In genomic region chr17:39114744-39115534, GRCh38 we compare ENCODE assay signal across 15 cellular contexts. TPM values are rescaled to one million over a fixed set of nuclear protein-coding genes. Genes with fewer than 3 reads are reported as not detected.
A peak's percentile ranks its signal among the peaks of the same experiment; 100 is the strongest.
DNase-seq lines count a peak whose midpoint lies in the region; ATAC-seq and TF ChIP-seq lines count a peak whose summit lies in the region.
"Had no signal": no experiment of that assay in that cellular context is flagged by ENCODE, and none has a peak within 500 bp of the region (broad histone marks: within the 10 kb centered on the region; RNA-seq: fewer than 3 reads in every experiment).

No MANE protein-coding gene starts in this region.

- peaks cover 0 to 3% of the 10 kb centered on the region in 2 donors for H3K27me3 Mint-ChIP-seq in natural killer cell (ENCODE audit: low read depth in 2 of 2)

- no peak overlapping the region for H3K27ac Mint-ChIP-seq in natural killer cell
- H3K27ac Mint-ChIP-seq: activated T-cell treated with anti-CD3 and anti-CD28 coated beads, Interleukin-2, amount 50 U/mL, for 72 hours; CD8-positive, alpha-beta T cell had no signal

- no peak for TF ChIP-seq CTCF in AG10803 (conservative IDR thresholded peaks at IDR 0.05; ENCODE audit: low read length)
- TF ChIP-seq CTCF in natural killer cell (IDR thresholded peaks at IDR 0.05): no peak

- ATAC-seq in HG03097 (IDR thresholded peaks at IDR 0.05; ENCODE audit: low FRiP score, unreplicated experiment) (no peak), natural killer cell (no peak)
- ATAC-seq: activated T-cell treated with anti-CD3 and anti-CD28 coated beads, Interleukin-2, amount 50 U/mL, for 72 hours; CD8-positive, alpha-beta T cell had no signal

- H3K4me1 Mint-ChIP-seq in natural killer cell: peaks cover 0 to 10% of the 10 kb centered on the region in 2 donors
- H3K4me1 Mint-ChIP-seq: nephron had no signal

- H3K27me3 ChIP-seq in rectal smooth muscle tissue (ENCODE audit: control insufficient read depth, insufficient read depth, low read length): no peaks in the 10 kb centered on the region
- H3K27me3 ChIP-seq: SJCRH30 had no signal

- no peak overlapping the region for H3K9ac ChIP-seq in rectal smooth muscle tissue (ENCODE audit: low read length)

- intact Hi-C loops in natural killer cell (cut with micrococcal nuclease): no loop called here

- no peaks in the 10 kb centered on the region for H3K36me3 ChIP-seq in rectal smooth muscle tissue (ENCODE audit: control insufficient read depth, insufficient read depth, low read length)
- H3K36me3 ChIP-seq: SJCRH30 had no signal

- H3K27ac ChIP-seq in rectal smooth muscle tissue (ENCODE audit: low read depth, low read length): peak overlapping the region; percentile 66
- H3K27ac ChIP-seq: SJCRH30 had no signal

- peak; percentile 69 for DNase-seq in AG10803 (ENCODE audit: low read depth)
- peak; percentile 43 for DNase-seq in M059J (ENCODE audit: low read depth)
- peak; percentile 45 for DNase-seq in fibroblast of gingiva (ENCODE audit: low read depth)
- DNase-seq in NCI-H1105 (lab: John Stamatoyannopoulos, UW): no peak
- no peak for DNase-seq in natural killer cell
- no peak for DNase-seq in NCI-H2227 treated with DMSO at 0.1 percent for 48 hours (lab: John Stamatoyannopoulos, UW)
- DNase-seq: activated CD4-positive, CD25-positive, alpha-beta regulatory T cell; activated T-cell treated with anti-CD3 and anti-CD28 coated beads, Interleukin-2, amount 50 U/mL, for 72 hours; CD8-positive, alpha-beta T cell; erythroblast; NCI-H69; SJCRH30 had no signal

- H3K4me3 ChIP-seq in AG10803 (ENCODE audit: low read length): no peak overlapping the region
- peak overlapping the region; percentile 1 for H3K4me3 ChIP-seq in rectal smooth muscle tissue (ENCODE audit: low read length)
- H3K4me3 ChIP-seq: SJCRH30 had no signal

- H3K9me3 Mint-ChIP-seq in natural killer cell: no peaks in the 10 kb centered on the region
- H3K9me3 Mint-ChIP-seq: activated T-cell treated with anti-CD3 and anti-CD28 coated beads, Interleukin-2, amount 50 U/mL, for 72 hours; CD8-positive, alpha-beta T cell; nephron had no signal

- no peaks in the 10 kb centered on the region for H3K36me3 Mint-ChIP-seq in natural killer cell
- H3K36me3 Mint-ChIP-seq: CD8-positive, alpha-beta T cell had no signal

- H3K4me1 ChIP-seq in rectal smooth muscle tissue (ENCODE audit: control insufficient read depth, insufficient read depth, low read length): peaks cover 12% of the 10 kb centered on the region
- H3K4me1 ChIP-seq: SJCRH30 had no signal

- no peak overlapping the region for H3K4me3 Mint-ChIP-seq in natural killer cell
- H3K4me3 Mint-ChIP-seq: activated T-cell treated with anti-CD3 and anti-CD28 coated beads, Interleukin-2, amount 50 U/mL, for 72 hours; CD8-positive, alpha-beta T cell; nephron had no signal

RNA-seq across cellular contexts. Expression of gene PLXDC1, which starts 36.5 kb away (rescaled TPM):
- 0.81 and 1.2 TPM in 2 replicates for total RNA-seq in M059J (2014; rRNA removed; shearing (Covaris generic))
- 10 to 100 TPM in 2 of 3 donors, 1 to 10 TPM in 1; 5.7 to 53.6 (median 15.9) TPM for total RNA-seq in natural killer cell

RNA-seq across cellular contexts. Expression of gene ARL5C, which starts 51.0 kb away (rescaled TPM):
- total RNA-seq in M059J (2014; rRNA removed; shearing (Covaris generic)): not detected in 2 replicates
- under 1 TPM in 1 of 3 donors, not detected in 2; 0.33 TPM for total RNA-seq in natural killer cell
- total RNA-seq: CD8-positive, alpha-beta T cell; SJCRH30 had no signal

Comparison
In these comparisons a context has a peak if more than half of its experiments do, and no peak if none do; other contexts are left out.
1. DNase-seq: peak in AG10803 (single experiment), M059J (single experiment) and fibroblast of gingiva (single experiment); none in NCI-H1105 (single experiment), natural killer cell (single experiment) and NCI-H2227 treated with DMSO at 0.1 percent for 48 hours (single experiment).